In the genomic region with DNA sequence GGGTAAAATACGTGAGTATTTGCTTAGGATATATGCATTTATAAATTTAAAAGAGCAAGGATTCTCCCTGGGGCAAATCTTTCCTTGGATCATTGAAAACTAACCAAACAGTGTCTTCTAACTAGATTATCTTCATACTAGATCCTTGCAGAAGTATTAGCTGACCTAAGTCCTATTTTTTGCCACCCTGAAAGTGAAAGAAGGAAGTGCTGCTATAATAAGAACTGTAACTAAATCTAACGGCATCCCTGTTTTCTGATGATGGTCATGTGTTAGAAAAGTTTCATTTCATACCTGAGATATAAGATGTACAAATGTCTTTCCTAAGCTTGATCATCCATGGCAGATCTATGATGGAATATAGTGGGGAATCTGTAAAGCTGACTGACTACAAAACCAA, we compare ENCODE assay signal across 9 cellular contexts.
A peak's percentile ranks its signal among the peaks of the same experiment; 100 is the strongest.
DNase-seq lines count a peak whose midpoint lies in the region; ATAC-seq and TF ChIP-seq lines count a peak whose summit lies in the region.
"Had no signal": no experiment of that assay in that cellular context is flagged by ENCODE, and none has a peak within 500 bp of the region (broad histone marks: within the 10 kb centered on the region; RNA-seq: fewer than 3 reads in every experiment).

No MANE protein-coding gene starts in this region.

- no peak for TF ChIP-seq CTCF in colonic mucosa (IDR thresholded peaks at IDR 0.05)
- no peak for TF ChIP-seq CTCF in RWPE1 (conservative IDR thresholded peaks at IDR 0.05; ENCODE audit: low read depth)

- no peaks in the 10 kb centered on the region for H3K27me3 ChIP-seq in colonic mucosa

- H3K9me3 Mint-ChIP-seq in naive thymus-derived CD8-positive, alpha-beta T cell = peaks cover 0 to 1% (median 0%) of the 10 kb centered on the region in 9 donors

- peak overlapping the region in 8 of 10 donors; percentile 16 to 59 (median 49) for H3K4me3 Mint-ChIP-seq in naive thymus-derived CD8-positive, alpha-beta T cell

- no peaks in the 10 kb centered on the region for H3K9me3 ChIP-seq in colonic mucosa

- POLR2A ChIA-PET in naive thymus-derived CD8-positive, alpha-beta T cell (lab: Charles Lee) = no interaction called here
- POLR2A ChIA-PET in RWPE1 (lab: Yijun Ruan, JAX; ENCODE audit: low non-redundant PET) = no interaction called here

- H3K4me1 Mint-ChIP-seq in naive thymus-derived CD8-positive, alpha-beta T cell = peaks cover 5 to 42% (median 22%) of the 10 kb centered on the region in 4 donors

- H3K4me3 ChIP-seq in colonic mucosa = no peak overlapping the region

- CTCF ChIA-PET in RWPE1 (lab: Yijun Ruan, JAX) = interaction anchor here (0.8 kb wide), 1 partner anchor 11 kb away, joined by 4 read pairs; no protein-coding TSS in a partner anchor

- peak; percentile 45 for ATAC-seq in GM18502 (IDR thresholded peaks at IDR 0.05; ENCODE audit: poor library complexity, unreplicated experiment)
- ATAC-seq in HG03175 (IDR thresholded peaks at IDR 0.05; ENCODE audit: unreplicated experiment) = peak; percentile 52
- no peak for ATAC-seq in naive thymus-derived CD8-positive, alpha-beta T cell
- ATAC-seq: Panc1 had no signal

- H3K36me3 ChIP-seq in colonic mucosa = no peaks in the 10 kb centered on the region

- no peak overlapping the region for H3K9ac ChIP-seq in colonic mucosa (ENCODE audit: low read depth in 2 of 2, low read length in 2 of 2)

- intact Hi-C loops in colonic mucosa (cut with DNase I) = no loop called here

- H3K27me3 Mint-ChIP-seq in naive thymus-derived CD8-positive, alpha-beta T cell = peaks cover 0 to 2% (median 0%) of the 10 kb centered on the region in 5 donors

- no peak overlapping the region for H3K27ac ChIP-seq in colonic mucosa
- H3K27ac ChIP-seq in RWPE1 = no peak overlapping the region

- DNase-seq in astrocyte of the hippocampus (ENCODE audit: low read depth, low spot score) (peak; percentile 5), colonic mucosa (no peak), RWPE1 (ENCODE audit: low spot score) (no peak), AG08395 (ENCODE audit: low spot score) (no peak)
- no peak for DNase-seq in naive thymus-derived CD8-positive, alpha-beta T cell
- DNase-seq in activated effector memory CD4-positive, alpha-beta T cell treated with Interleukin-2 at 50 U/mL for 16 hours = no peak

- peak overlapping the region in 1 of 10 donors; percentile 21 for H3K27ac Mint-ChIP-seq in naive thymus-derived CD8-positive, alpha-beta T cell

- no peaks in the 10 kb centered on the region for H3K4me1 ChIP-seq in colonic mucosa

- no peaks in the 10 kb centered on the region for H3K36me3 Mint-ChIP-seq in naive thymus-derived CD8-positive, alpha-beta T cell

Comparison
In these comparisons a context has a peak if more than half of its experiments do, and no peak if none do; other contexts are left out.
1. ATAC-seq: peak in GM18502 (single experiment) and HG03175 (single experiment); none in naive thymus-derived CD8-positive, alpha-beta T cell (0 of 2).